In the genomic region with DNA sequence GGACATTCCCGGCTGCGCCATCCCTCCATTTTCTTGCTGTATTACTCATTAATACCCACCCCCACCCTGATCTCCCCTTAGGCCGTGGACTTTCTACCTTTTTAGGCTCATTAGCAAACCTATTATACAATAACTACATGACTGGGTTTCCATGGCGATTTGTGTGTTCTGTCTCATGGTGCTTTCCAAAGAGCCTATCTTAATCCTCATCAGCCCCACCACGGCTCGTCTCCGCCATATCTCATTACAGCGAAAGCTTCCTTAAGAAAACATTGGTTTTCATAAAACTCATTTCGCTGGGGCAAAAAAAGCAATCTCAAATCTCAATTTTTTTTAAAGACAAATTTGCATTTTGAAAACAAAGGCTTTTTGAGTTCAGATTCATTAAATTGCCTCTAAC, we compare ENCODE assay signal across 14 cellular contexts. TPM values are rescaled to one million over a fixed set of nuclear protein-coding genes. Genes with fewer than 3 reads are reported as not detected.
DNase-seq lines count a peak whose midpoint lies in the region; TF ChIP-seq lines count a peak whose summit lies in the region.
"Had no signal": no experiment of that assay in that cellular context is flagged by ENCODE, and none has a peak within 500 bp of the region (broad histone marks: within the 10 kb centered on the region; RNA-seq: fewer than 3 reads in every experiment).

No MANE protein-coding gene starts in this region.

- TF ChIP-seq CTCF in brain (conservative IDR thresholded peaks at IDR 0.05), result no peak

- peaks cover 40% of the 10 kb centered on the region for H3K4me1 Mint-ChIP-seq in brain
- H3K4me1 Mint-ChIP-seq: CD8-positive, alpha-beta memory T cell had no signal

- H3K27ac Mint-ChIP-seq in brain, result peak overlapping the region in 4 of 5 experiments; percentile 15 to 88 (median 56)

- H3K27me3 Mint-ChIP-seq in brain, result no peaks in the 10 kb centered on the region

- peaks cover 0 to 13% (median 5%) of the 10 kb centered on the region in 5 experiments for H3K9me3 Mint-ChIP-seq in brain
- H3K9me3 Mint-ChIP-seq: CD8-positive, alpha-beta memory T cell had no signal

- peak overlapping the region in 2 of 5 experiments; percentile 30 to 40 for H3K4me3 Mint-ChIP-seq in brain
- H3K4me3 Mint-ChIP-seq: CD8-positive, alpha-beta memory T cell had no signal

- intact Hi-C loops in posterior vena cava (cut with DNase I), result no loop called here

- DNase-seq in NCI-H748 (lab: John Stamatoyannopoulos, UW; ENCODE audit: unreplicated experiment), result peak; percentile 43
- DNase-seq in NCI-H748 treated with DMSO at 0.1 percent for 48 hours (lab: John Stamatoyannopoulos, UW), result no peak
- peak; percentile 94 for DNase-seq in NCI-H524 treated with DMSO at 0.1 percent for 48 hours (lab: John Stamatoyannopoulos, UW)
- DNase-seq in posterior vena cava (ENCODE audit: low spot score), result peak; percentile 13
- DNase-seq in pons (ENCODE audit: low spot score), result no peak
- no peak for DNase-seq in activated T-cell treated with anti-CD3 and anti-CD28 coated beads, Interleukin-2, amount 50 U/mL, for 48 hours
- DNase-seq in NCI-H2227 treated with DMSO at 0.1 percent for 48 hours (lab: John Stamatoyannopoulos, UW), result no peak
- DNase-seq: 8988T; AML-193; CD8-positive, alpha-beta memory T cell; DMS 273 treated with DMSO at 0.1 percent for 48 hours; GM23248 had no signal

- no peaks in the 10 kb centered on the region for H3K36me3 Mint-ChIP-seq in brain
- H3K36me3 Mint-ChIP-seq: CD8-positive, alpha-beta memory T cell had no signal

RNA-seq across cellular contexts. Expression of a gene that starts 41.1 kb away (rescaled TPM):
- polyA plus RNA-seq in brain (ENCODE audit: insufficient read depth, low read depth, low replicate concordance), result 57.8 TPM
- 10 to 100 TPM; 20.3 to 33.9 TPM for total RNA-seq in posterior vena cava
- total RNA-seq: Daoy had no signal
- polyA plus RNA-seq: CD8-positive, alpha-beta memory T cell had no signal

Comparison
In these comparisons a context has a peak if more than half of its experiments do, and no peak if none do; other contexts are left out.
1. DNase-seq: peak in NCI-H748 (single experiment), NCI-H524 treated with DMSO at 0.1 percent for 48 hours (single experiment) and posterior vena cava (single experiment); none in NCI-H748 treated with DMSO at 0.1 percent for 48 hours (single experiment), pons (single experiment), activated T-cell treated with anti-CD3 and anti-CD28 coated beads, Interleukin-2, amount 50 U/mL, for 48 hours (0 of 2) and NCI-H2227 treated with DMSO at 0.1 percent for 48 hours (single experiment).